Comparison of ENCODE assay signal across 1 cellular context in genomic region chr19:1103691-1104451, GRCh38.
TF ChIP-seq lines count a peak whose summit lies in the region.

GPX4 (plus strand) TSS chr19:1103994; CDS start chr19:1104044, 50 bp downstream.

TF ChIP-seq in HepG2, 621 proteins besides CTCF, POLR2A, EP300 and RAD21 (continued from another document):
- TF ChIP-seq TIGD3 (CRISPR knock-in tag; IDR thresholded peaks at IDR 0.05; ENCODE audit: borderline replicate concordance) (no peak), ZNF546 (CRISPR knock-in tag; conservative IDR thresholded peaks at IDR 0.05) (peak; percentile 68; the same call in 1 of the 2 replicates), SRY (CRISPR knock-in tag; IDR thresholded peaks at IDR 0.05) (peak; percentile 82; the same call in 1 of the 2 replicates), MLXIP (CRISPR knock-in tag; IDR thresholded peaks at IDR 0.05; ENCODE audit: borderline replicate concordance) (no peak), MED8 (CRISPR knock-in tag; IDR thresholded peaks at IDR 0.05; ENCODE audit: insufficient replicate concordance) (peak; percentile 40), ZNF280D (CRISPR knock-in tag; IDR thresholded peaks at IDR 0.05) (no peak), ZBTB43 (CRISPR knock-in tag; conservative IDR thresholded peaks at IDR 0.05) (peak; percentile 30; the same call in 1 of the 2 replicates), TFDP2 (CRISPR knock-in tag; IDR thresholded peaks at IDR 0.05) (peak; percentile 89), TCF12 (IDR thresholded peaks at IDR 0.05) (no peak), TCF12 (CRISPR knock-in tag; IDR thresholded peaks at IDR 0.05) (peak; percentile 69; the same call in 1 of the 2 replicates)
